Comparison of ENCODE assay signal across 15 cellular contexts in genomic region chr5:124477577-124477976, GRCh38.
DNase-seq lines count a peak whose midpoint lies in the region; ATAC-seq, FAIRE-seq and TF ChIP-seq lines count a peak whose summit lies in the region.
"Had no signal": no experiment of that assay in that cellular context is flagged by ENCODE, and none has a peak within 500 bp of the region (broad histone marks: within the 10 kb centered on the region; RNA-seq: fewer than 3 reads in every experiment).

No MANE protein-coding gene starts in this region.

- H3K4me2 ChIP-seq in H9 (ENCODE audit: insufficient read depth, insufficient read length, low read length), result no peak overlapping the region

- no peaks in the 10 kb centered on the region for H3K79me2 ChIP-seq in H9 (ENCODE audit: insufficient read depth, low read length)

- no peak overlapping the region for H2BK15ac ChIP-seq in H9 (ENCODE audit: low read depth, low read length)

- no peak overlapping the region for H3T11ph ChIP-seq in H9 (ENCODE audit: low read length)

- no peak overlapping the region for H2BK20ac ChIP-seq in H9 (ENCODE audit: low read depth, low read length, poor library complexity, severe bottlenecking)

- H3K23ac ChIP-seq in H9 (ENCODE audit: insufficient read length, low read depth, low read length), result no peak overlapping the region

- H3K9me3 ChIP-seq in H9 (ENCODE audit: control insufficient read depth, low read depth, low read length), result no peaks in the 10 kb centered on the region
- no peaks in the 10 kb centered on the region for H3K9me3 ChIP-seq in iPS-20b (ENCODE audit: insufficient read depth, low read depth, low read length)

- H3K18ac ChIP-seq in H9 (ENCODE audit: insufficient read length, low read depth, low read length), result no peak overlapping the region

- H3K4me3 Mint-ChIP-seq in H9, result no peak overlapping the region

- ATAC-seq in GM18498 (IDR thresholded peaks at IDR 0.05; ENCODE audit: unreplicated experiment), result no peak
- ATAC-seq: K562, PC-3, sciatic nerve had no signal

- no peak overlapping the region for H2BK5ac ChIP-seq in H9 (ENCODE audit: insufficient read length, low read length)

- H3K27ac Mint-ChIP-seq in H9, result peak overlapping the region; percentile 59 to 80 (median 66); a peak in 6 of 7 replicates

- H3K23me2 ChIP-seq in H9 (ENCODE audit: insufficient read length, low read depth, low read length, poor library complexity, severe bottlenecking), result no peaks in the 10 kb centered on the region

- no peaks in the 10 kb centered on the region for H3K27me3 Mint-ChIP-seq in H9 (ENCODE audit: low read depth)

- DNase-seq in H9 (no peak), astrocyte of the spinal cord (ENCODE audit: low read depth, low spot score) (peak; percentile 37), renal cortical epithelial cell (ENCODE audit: low read depth) (peak; percentile 19), RCC 7860 (ENCODE audit: low spot score) (no peak), NCI-H2171 (lab: John Stamatoyannopoulos, UW) (no peak)
- DNase-seq: activated gamma-delta T cell, erythroblast, NCI-H187, PC-3, SIG-M5, T-helper 1 cell had no signal

- H3K14ac ChIP-seq in H9 (ENCODE audit: insufficient read depth, low read length), result no peak overlapping the region

- H3K9ac ChIP-seq in H9 (ENCODE audit: extremely low read depth, insufficient read length, low read length) (no peak overlapping the region), iPS-20b (ENCODE audit: low read depth, low read length) (peak overlapping the region; percentile 12; the same call in 1 of the 2 replicates)

- H3K4me1 Mint-ChIP-seq in H9, result peaks cover 29 to 37% of the 10 kb centered on the region in 2 experiments

- no peaks in the 10 kb centered on the region for H4K20me1 ChIP-seq in H9 (ENCODE audit: control insufficient read depth, insufficient read depth, insufficient read length)

- no peak overlapping the region for H2AK5ac ChIP-seq in H9 (ENCODE audit: insufficient read length, low read length)

- no peak overlapping the region for H3K4ac ChIP-seq in H9 (ENCODE audit: low read depth, low read length)

- no peaks in the 10 kb centered on the region; a peak in 1 of 7 replicates for H3K36me3 Mint-ChIP-seq in H9 (ENCODE audit: insufficient read depth in 1 of 3, low read depth in 3 of 3)

- H3K79me1 ChIP-seq in H9 (ENCODE audit: insufficient read depth, low read depth, low read length, poor library complexity, severe bottlenecking), result no peaks in the 10 kb centered on the region

- H2AFZ ChIP-seq in H9 (ENCODE audit: low read length), result no peak overlapping the region

- H3K36me3 ChIP-seq in iPS-20b (ENCODE audit: insufficient read depth, low read depth, low read length), result no peaks in the 10 kb centered on the region

- no peak overlapping the region for H4K5ac ChIP-seq in H9 (ENCODE audit: insufficient read length, low read depth, low read length)

- H3K4me3 ChIP-seq in astrocyte of the spinal cord (ENCODE audit: low read depth, low read length) (no peak overlapping the region), iPS-20b (ENCODE audit: low read length) (no peak overlapping the region)
- H3K4me3 ChIP-seq: K562 had no signal

- H3K4me1 ChIP-seq in H9 (ENCODE audit: insufficient read depth, low read length), result peaks cover 13% of the 10 kb centered on the region; the same call in 1 of the 2 replicates
- H3K4me1 ChIP-seq in iPS-20b (ENCODE audit: insufficient read depth, low read length), result peaks cover 19% of the 10 kb centered on the region; the same call in 1 of the 2 replicates

- WGBS in H9 (ENCODE audit: extremely low coverage, insufficient read length, low lambda C conversion rate), result no CpG with 5 or more reads among the region's 2 CpGs

- no peaks in the 10 kb centered on the region; a peak in 1 of 5 replicates for H3K9me3 Mint-ChIP-seq in H9

- in situ Hi-C loops in astrocyte of the spinal cord (cut with HindIII; ENCODE audit: low sequenced_read_pairs), result no loop called here

- no peak overlapping the region for H3K56ac ChIP-seq in H9 (ENCODE audit: insufficient read length, low read depth, low read length)

- TF ChIP-seq CTCF in H9 (conservative IDR thresholded peaks at IDR 0.05), result no peak
- TF ChIP-seq CTCF in astrocyte of the spinal cord (IDR thresholded peaks at IDR 0.05; ENCODE audit: low read depth, low read length), result no peak

- no peak overlapping the region for H2BK12ac ChIP-seq in H9 (ENCODE audit: insufficient read length, low read depth, low read length)

- H2BK120ac ChIP-seq in H9 (ENCODE audit: low read depth, low read length, poor library complexity, severe bottlenecking), result no peak overlapping the region

- no peak overlapping the region for H3K27ac ChIP-seq in H9 (ENCODE audit: insufficient read length, low read depth, low read length)
- H3K27ac ChIP-seq in iPS-20b (ENCODE audit: low read length), result no peak overlapping the region

- H3K27me3 ChIP-seq in H9 (ENCODE audit: insufficient read depth, low read length) (no peaks in the 10 kb centered on the region), iPS-20b (ENCODE audit: insufficient read depth, low read length) (no peaks in the 10 kb centered on the region)

- FAIRE-seq in RCC 7860 (lab: Jason Lieb, UNC), result no peak
- FAIRE-seq: K562 had no signal

- H4K8ac ChIP-seq in H9 (replicated peaks; ENCODE audit: insufficient read length, low read depth, low read length), result no peak overlapping the region

- no peak overlapping the region for H4K91ac ChIP-seq in H9 (ENCODE audit: insufficient read length, low read depth, low read length)

Comparison
In these comparisons a context has a peak if more than half of its experiments do, and no peak if none do; other contexts are left out.
1. DNase-seq: peak in astrocyte of the spinal cord (single experiment) and renal cortical epithelial cell (single experiment); none in H9 (single experiment), RCC 7860 (single experiment) and NCI-H2171 (single experiment).